7 cellular contexts compared by ENCODE assay signal in the genomic region with DNA sequence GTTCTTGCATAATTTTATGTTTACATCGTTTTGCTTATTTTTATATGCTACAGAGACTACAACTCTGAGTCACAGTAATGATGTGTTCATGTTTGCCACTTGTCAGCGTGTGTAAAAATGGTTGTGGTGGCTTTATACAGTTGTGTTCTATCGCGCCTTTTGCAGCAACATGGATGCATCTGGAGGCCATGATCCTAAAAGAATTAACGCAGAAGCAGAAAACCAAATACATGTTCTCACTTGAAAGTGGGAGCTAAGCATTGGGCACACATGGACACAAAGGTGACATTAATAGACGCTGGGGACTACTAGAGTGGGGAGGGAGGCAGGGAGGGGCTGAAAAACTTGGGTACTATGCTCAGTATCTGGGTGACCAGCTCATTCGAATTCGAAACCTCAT. TPM values are rescaled to one million over a fixed set of nuclear protein-coding genes. Genes with fewer than 3 reads are reported as not detected.
DNase-seq lines count a peak whose midpoint lies in the region; ATAC-seq, FAIRE-seq and TF ChIP-seq lines count a peak whose summit lies in the region.

No MANE protein-coding gene starts in this region.

- peaks cover 20% of the 10 kb centered on the region for H3K36me3 Mint-ChIP-seq in HFFc6 (ENCODE audit: low read depth)

- H3K79me2 ChIP-seq in H1 (ENCODE audit: control insufficient read depth in 1 of 2, insufficient read depth in 2 of 2, low read length in 2 of 2), result peaks cover 0 to 19% of the 10 kb centered on the region in 2 experiments; a peak in 3 of 4 replicates

- DNase-seq in HFFc6 (no peak), SJCRH30 (no peak), H1 (ENCODE audit: low read depth in 1 of 2, low spot score in 2 of 2) (no peak), ovary (peak in 1 of 5 donors; percentile 24)

- no peak overlapping the region for H3K23ac ChIP-seq in H1 (ENCODE audit: insufficient read length)

- intact Hi-C loops in ovary (cut with DNase I), result no loop called here

- 59% methylated on average over 8 of the region's 8 CpGs; no CpG with 5 or more reads in 1 of the 2 experiments for WGBS in H1 (ENCODE audit: extremely low coverage in 1 of 2, insufficient coverage in 1 of 2, insufficient read length in 1 of 2, insufficient replicate concordance in 2 of 2, low coverage in 1 of 2, low lambda C conversion rate in 2 of 2, missing lambda C conversion rate in 1 of 2), 2 experiments
- WGBS in ovary, 3 donors, result 57 to 68% (median 61%) methylated on average over 8 of the region's 8 CpGs

- H3K36me3 ChIP-seq in SJCRH30 (peaks cover 3% of the 10 kb centered on the region; the same call in 1 of the 2 replicates), H1 (ENCODE audit: control insufficient read depth in 2 of 4, insufficient read depth in 4 of 4, low read length in 3 of 4) (peaks cover 2 to 21% (median 10%) of the 10 kb centered on the region in 4 experiments; a peak in 5 of 8 replicates), ovary (no peaks in the 10 kb centered on the region)

- peak overlapping the region; percentile 50 for H4K5ac ChIP-seq in H1 (ENCODE audit: insufficient read length, low read depth, low read length)

- FAIRE-seq in H1 (lab: Jason Lieb, UNC), result no peak

- no peak overlapping the region for H2BK20ac ChIP-seq in H1 (ENCODE audit: low read length)

- H2BK12ac ChIP-seq in H1 (ENCODE audit: low read depth, low read length), result no peak overlapping the region; the same call in 1 of the 2 replicates

- H3K4me1 ChIP-seq in SJCRH30 (no peaks in the 10 kb centered on the region), H1 (replicated peaks in 1 of 4; ENCODE audit: control insufficient read depth in 3 of 4, insufficient read depth in 4 of 4, low read length in 3 of 4) (peaks cover 0 to 6% (median 2%) of the 10 kb centered on the region in 4 experiments; a peak in 4 of 7 replicates), ovary (ENCODE audit: insufficient read depth) (peaks cover 9% of the 10 kb centered on the region)

- no peak overlapping the region for H4K8ac ChIP-seq in H1 (ENCODE audit: extremely low read depth, insufficient read depth, low read length)

- TF ChIP-seq CTCF in HFFc6 (IDR thresholded peaks at IDR 0.05) (no peak), H1 (IDR thresholded peaks at IDR 0.05; ENCODE audit: control extremely low read depth in 1 of 3, insufficient read depth in 1 of 3, low read depth in 1 of 3, low read length in 3 of 3) (no peak), ovary (IDR thresholded peaks at IDR 0.05) (no peak)

- H3K9me3 Mint-ChIP-seq in HFFc6, result no peaks in the 10 kb centered on the region

- H3K4me1 Mint-ChIP-seq in HFFc6 (ENCODE audit: low read depth), result peaks cover 28% of the 10 kb centered on the region

- H3K27me3 Mint-ChIP-seq in HFFc6 (ENCODE audit: insufficient read depth), result no peaks in the 10 kb centered on the region; the same call in 1 of the 2 replicates

- no peaks in the 10 kb centered on the region; the same call in 1 of the 2 replicates for H3K79me1 ChIP-seq in H1 (ENCODE audit: low read depth, low read length)

- TF ChIP-seq POLR2A in H1 (IDR thresholded peaks at IDR 0.05; ENCODE audit: control extremely low read depth in 1 of 2, low read depth in 2 of 2, low read length in 2 of 2) (no peak), ovary (IDR thresholded peaks at IDR 0.05) (no peak)

- no peak overlapping the region for H3K4ac ChIP-seq in H1 (replicated peaks; ENCODE audit: insufficient read length, low read depth, low read length)

- no peak for TF ChIP-seq RAD21 in H1 (IDR thresholded peaks at IDR 0.05 in 1 of 2, conservative IDR thresholded peaks at IDR 0.05 in 1 of 2; ENCODE audit: low read depth in 2 of 2, low read length in 2 of 2)

- H3K4me3 ChIP-seq in SJCRH30, result peak overlapping the region; percentile 74
- peak overlapping the region; percentile 73 to 88 (median 80) for H3K4me3 ChIP-seq in H1 (ENCODE audit: extremely low read depth in 1 of 4, insufficient read depth in 2 of 4, low read depth in 3 of 4, low read length in 4 of 4)
- H3K4me3 ChIP-seq in ovary, result peak overlapping the region; percentile 77

- H3K9me3 ChIP-seq in SJCRH30 (replicated peaks) (no peaks in the 10 kb centered on the region), H1 (ENCODE audit: insufficient read depth in 2 of 2, low read depth in 1 of 2, low read length in 1 of 2) (no peaks in the 10 kb centered on the region), ovary (no peaks in the 10 kb centered on the region)

- peak overlapping the region; percentile 19 for H2AFZ ChIP-seq in H1 (ENCODE audit: low read length)

- H3K27me3 ChIP-seq in SJCRH30 (no peaks in the 10 kb centered on the region), H1 (replicated peaks in 1 of 4; ENCODE audit: control insufficient read depth in 3 of 4, extremely low read depth in 1 of 4, insufficient read depth in 3 of 4, low read length in 3 of 4) (no peaks in the 10 kb centered on the region), ovary (no peaks in the 10 kb centered on the region)

- H3K4me2 ChIP-seq in H1 (ENCODE audit: insufficient read depth in 1 of 2, low read depth in 2 of 2, low read length in 2 of 2), result peak overlapping the region; percentile 80 to 93

- no peak for TF ChIP-seq EP300 in H1 (IDR thresholded peaks at IDR 0.05; ENCODE audit: borderline replicate concordance in 1 of 2, low read depth in 2 of 2, low read length in 2 of 2)
- no peak for TF ChIP-seq EP300 in ovary (IDR thresholded peaks at IDR 0.05)

- no peak overlapping the region for H3K56ac ChIP-seq in H1 (replicated peaks; ENCODE audit: insufficient read length, low read depth, low read length)

- no peak overlapping the region for H3K14ac ChIP-seq in H1 (ENCODE audit: insufficient read length)

- H2BK120ac ChIP-seq in H1 (replicated peaks; ENCODE audit: low read depth, low read length), result no peak overlapping the region

- H3K23me2 ChIP-seq in H1 (ENCODE audit: low read depth, low read length), result peaks cover 3% of the 10 kb centered on the region; the same call in 1 of the 2 replicates

- peak overlapping the region in 3 of 4 experiments; percentile 54 to 95 (median 86); a peak in 5 of 7 replicates for H3K9ac ChIP-seq in H1 (replicated peaks in 1 of 4; ENCODE audit: extremely low read depth in 1 of 4, low read depth in 3 of 4, low read length in 3 of 4)

- no peaks in the 10 kb centered on the region for H4K20me1 ChIP-seq in H1 (replicated peaks in 1 of 2; ENCODE audit: control insufficient read depth in 1 of 2, insufficient read depth in 2 of 2, low read length in 2 of 2)

- H3K27ac Mint-ChIP-seq in HFFc6, result peak overlapping the region; percentile 95

- CTCF ChIA-PET in H1 (lab: Charles Lee; ENCODE audit: partially characterized antibody), result interaction anchor here (1.1 to 1.7 kb wide), 6 partner anchors 20 to 94 kb away, joined by 3 to 4 read pairs (median 3); no protein-coding TSS in a partner anchor

- H2BK15ac ChIP-seq in H1 (ENCODE audit: low read length), result no peak overlapping the region

- no peak overlapping the region for H2AK5ac ChIP-seq in H1 (ENCODE audit: low read depth, low read length)

- no peak overlapping the region for H4K91ac ChIP-seq in H1 (replicated peaks; ENCODE audit: insufficient read length, low read length)

- peak overlapping the region; percentile 56; the same call in 1 of the 2 replicates for H3K27ac ChIP-seq in SJCRH30
- no peak overlapping the region; the same call in 1 of the 2 replicates for H3K27ac ChIP-seq in H1 (ENCODE audit: low read depth, low read length)
- H3K27ac ChIP-seq in ovary, result peak overlapping the region; percentile 62 to 96

- no peak overlapping the region for H3K18ac ChIP-seq in H1 (ENCODE audit: extremely low read depth, low read length)

- peak overlapping the region; percentile 99 for H3K4me3 Mint-ChIP-seq in HFFc6

- no peak overlapping the region; the same call in 1 of the 2 replicates for H2BK5ac ChIP-seq in H1 (ENCODE audit: low read depth, low read length)

- POLR2A ChIA-PET in H1 (lab: Charles Lee; ENCODE audit: partially characterized antibody), result interaction anchor here (0.7 to 4.9 kb wide), 18 partner anchors 9 to 219 kb away, joined by 3 to 55 read pairs (median 4); a partner anchor contains a TSS

- no peak for ATAC-seq in HG03139 (IDR thresholded peaks at IDR 0.05; ENCODE audit: unreplicated experiment)
- no peak for ATAC-seq in GM19463 (IDR thresholded peaks at IDR 0.05; ENCODE audit: unreplicated experiment)
- no peak for ATAC-seq in HG02970 (IDR thresholded peaks at IDR 0.05; ENCODE audit: low FRiP score, unreplicated experiment)

RNA-seq across cellular contexts. Expression of a gene that starts 1.0 kb away (rescaled TPM):
- total RNA-seq in HFFc6 (2021; fragmentation: NEBNext Ultra II Directional; extraction: Animal tissue kit (Norgen Biotek cat#: 25700)), result 10 to 100 TPM; 50.8 to 63.4 (median 57.6) TPM
- 58.3 and 61.4 TPM in 2 replicates for total RNA-seq in SJCRH30 (2014; rRNA removed; shearing (Covaris generic))
- total RNA-seq in H1 (2021; fragmentation: NEBNext Ultra II Directional; extraction: Animal tissue kit (Norgen Biotek cat#: 25700)), result 61.2 and 62.8 TPM in 2 replicates
- polyA plus RNA-seq in H1 (2011; rRNA removed) (49.6 and 53.3 TPM in 2 replicates), ovary (10 to 100 TPM; 11.2 to 47.6 TPM)
- 59.5 TPM for polyA plus RNA-seq in H1 (2011; cell fraction: cytosol; rRNA removed)
- polyA plus RNA-seq in H1 (2011; cell fraction: nucleus; rRNA removed), result 52.9 TPM
- 50.0 to 67.3 TPM (median 61.8 TPM) in 4 replicates for polyA plus RNA-seq in H1 (2012, experiment 1 of 2)
- polyA plus RNA-seq in H1 (2012, experiment 2 of 2), result 13.8 TPM
- polyA plus RNA-seq in H1 (2013, experiment 1 of 2), result 30.8 TPM
- 31.0 TPM for polyA plus RNA-seq in H1 (2013, experiment 2 of 2)
- polyA minus RNA-seq in H1 (2011; rRNA and poly(A)+ RNA removed), result 111 and 178 TPM in 2 replicates
- polyA minus RNA-seq in H1 (2011; cell fraction: cytosol; rRNA and poly(A)+ RNA removed), result 39.0 TPM
- polyA minus RNA-seq in H1 (2011; cell fraction: nucleus; rRNA and poly(A)+ RNA removed), result 48.4 TPM
- total RNA-seq in ovary, result 10 to 100 TPM; 25.2 to 48.0 (median 35.9) TPM

RNA-seq across cellular contexts. Expression of a gene that starts 9.7 kb away (rescaled TPM):
- total RNA-seq in HFFc6 (2021; fragmentation: NEBNext Ultra II Directional; extraction: Animal tissue kit (Norgen Biotek cat#: 25700)), result 10 to 100 TPM; 11.5 to 17.5 (median 15.8) TPM
- 29.6 and 30.3 TPM in 2 replicates for total RNA-seq in SJCRH30 (2014; rRNA removed; shearing (Covaris generic))
- 13.5 and 15.1 TPM in 2 replicates for total RNA-seq in H1 (2021; fragmentation: NEBNext Ultra II Directional; extraction: Animal tissue kit (Norgen Biotek cat#: 25700))
- polyA plus RNA-seq in H1 (2011; rRNA removed) (5.7 and 9.5 TPM in 2 replicates), ovary (10 to 100 TPM in 1 of 2 donors, 1 to 10 TPM in 1; 6.9 to 26.0 TPM)
- 11.5 TPM for polyA plus RNA-seq in H1 (2011; cell fraction: cytosol; rRNA removed)
- 5.4 TPM for polyA plus RNA-seq in H1 (2011; cell fraction: nucleus; rRNA removed)
- 7.5 to 11.1 TPM (median 9.9 TPM) in 4 replicates for polyA plus RNA-seq in H1 (2012, experiment 1 of 2)
- polyA plus RNA-seq in H1 (2012, experiment 2 of 2), result 2.8 TPM
- 8.4 TPM for polyA plus RNA-seq in H1 (2013, experiment 1 of 2)
- polyA plus RNA-seq in H1 (2013, experiment 2 of 2), result 8.1 TPM
- polyA minus RNA-seq in H1 (2011; rRNA and poly(A)+ RNA removed), result 33.1 and 57.5 TPM in 2 replicates
- polyA minus RNA-seq in H1 (2011; cell fraction: cytosol; rRNA and poly(A)+ RNA removed), result 10.3 TPM
- 13.1 TPM for polyA minus RNA-seq in H1 (2011; cell fraction: nucleus; rRNA and poly(A)+ RNA removed)
- 10 to 100 TPM; 10.6 to 13.3 (median 11.8) TPM for total RNA-seq in ovary

RNA-seq across cellular contexts. Expression of a gene that starts 39.6 kb away (rescaled TPM):
- total RNA-seq in HFFc6 (2021; fragmentation: NEBNext Ultra II Directional; extraction: Animal tissue kit (Norgen Biotek cat#: 25700)), result 10 to 100 TPM; 10.7 to 12.8 (median 12.0) TPM
- total RNA-seq in SJCRH30 (2014; rRNA removed; shearing (Covaris generic)), result 25.5 and 28.8 TPM in 2 replicates
- total RNA-seq in H1 (2021; fragmentation: NEBNext Ultra II Directional; extraction: Animal tissue kit (Norgen Biotek cat#: 25700)), result 12.6 and 14.0 TPM in 2 replicates
- polyA plus RNA-seq in H1 (2011; rRNA removed) (2.8 and 5.7 TPM in 2 replicates), ovary (10 to 100 TPM in 1 of 2 donors, 1 to 10 TPM in 1; 8.2 to 12.3 TPM)
- 8.8 TPM for polyA plus RNA-seq in H1 (2011; cell fraction: cytosol; rRNA removed)
- 10.1 TPM for polyA plus RNA-seq in H1 (2011; cell fraction: nucleus; rRNA removed)
- 7.1 to 12.1 TPM (median 10.4 TPM) in 4 replicates for polyA plus RNA-seq in H1 (2012, experiment 1 of 2)
- 1.4 TPM for polyA plus RNA-seq in H1 (2012, experiment 2 of 2)
- 9.7 TPM for polyA plus RNA-seq in H1 (2013, experiment 1 of 2)
- polyA plus RNA-seq in H1 (2013, experiment 2 of 2), result 10.3 TPM
- 3.9 and 6.9 TPM in 2 replicates for polyA minus RNA-seq in H1 (2011; rRNA and poly(A)+ RNA removed)
- polyA minus RNA-seq in H1 (2011; cell fraction: cytosol; rRNA and poly(A)+ RNA removed), result 19.7 TPM
- 13.9 TPM for polyA minus RNA-seq in H1 (2011; cell fraction: nucleus; rRNA and poly(A)+ RNA removed)
- 10 to 100 TPM in 2 of 7 donors, 1 to 10 TPM in 5; 6.5 to 13.2 (median 9.0) TPM for total RNA-seq in ovary

RNA-seq across cellular contexts. Expression of a gene that starts 39.9 kb away (rescaled TPM):
- total RNA-seq in HFFc6 (2021; fragmentation: NEBNext Ultra II Directional; extraction: Animal tissue kit (Norgen Biotek cat#: 25700)), result 1 to 10 TPM; 1.1 to 1.6 (median 1.5) TPM
- 1.9 and 2.1 TPM in 2 replicates for total RNA-seq in SJCRH30 (2014; rRNA removed; shearing (Covaris generic))
- 9.7 and 9.9 TPM in 2 replicates for total RNA-seq in H1 (2021; fragmentation: NEBNext Ultra II Directional; extraction: Animal tissue kit (Norgen Biotek cat#: 25700))
- 4.9 and 8.0 TPM in 2 replicates for polyA plus RNA-seq in H1 (2011; rRNA removed)
- 9.6 TPM for polyA plus RNA-seq in H1 (2011; cell fraction: cytosol; rRNA removed)
- polyA plus RNA-seq in H1 (2011; cell fraction: nucleus; rRNA removed), result 8.1 TPM
- 8.5 to 13.0 TPM (median 11.2 TPM) in 4 replicates for polyA plus RNA-seq in H1 (2012, experiment 1 of 2)
- 2.3 TPM for polyA plus RNA-seq in H1 (2012, experiment 2 of 2)
- 10.8 TPM for polyA plus RNA-seq in H1 (2013, experiment 1 of 2)
- polyA plus RNA-seq in H1 (2013, experiment 2 of 2), result 10.0 TPM
- 7.0 and 11.3 TPM in 2 replicates for polyA minus RNA-seq in H1 (2011; rRNA and poly(A)+ RNA removed)
- polyA minus RNA-seq in H1 (2011; cell fraction: cytosol; rRNA and poly(A)+ RNA removed), result 7.3 TPM
- polyA minus RNA-seq in H1 (2011; cell fraction: nucleus; rRNA and poly(A)+ RNA removed), result 10.0 TPM
- total RNA-seq in ovary, result 1 to 10 TPM; 3.1 to 6.5 (median 3.9) TPM
- 1 to 10 TPM; 2.2 to 3.0 TPM for polyA plus RNA-seq in ovary
